ENCODE assay signal across 8 cellular contexts in genomic region chr2:30232801-30233130, GRCh38.
DNase-seq lines count a peak whose midpoint lies in the region; ATAC-seq lines count a peak whose summit lies in the region.

No MANE protein-coding gene starts in this region.

- no peak for ATAC-seq in GM21390 (IDR thresholded peaks at IDR 0.05; ENCODE audit: unreplicated experiment)

- peak; percentile 31 for DNase-seq in stimulated activated CD4-positive, alpha-beta T cell treated with anti-CD3 and anti-CD28 coated beads, Interleukin-1b, Interleukin-23, amount 100 ng/mL, for 48 hours
- DNase-seq in stimulated activated CD4-positive, alpha-beta T cell treated with anti-CD3 and anti-CD28 coated beads, Interleukin-2, amount 100 ng/mL, for 48 hours = no peak
- DNase-seq in activated effector memory CD4-positive, alpha-beta T cell treated with Interleukin-2 at 50 U/mL for 16 hours = peak; percentile 25
- DNase-seq in stimulated activated naive CD4-positive, alpha-beta T cell treated with Interleukin-2 at 50 U/mL for 16 hours (lab: John Stamatoyannopoulos, UW) = peak; percentile 24
- DNase-seq in ACHN (no peak), COLO829 (ENCODE audit: low spot score) (no peak)

- peak overlapping the region; percentile 70 for H3K9ac ChIP-seq in iPS-15b (ENCODE audit: low read depth, low read length)

- no peaks in the 10 kb centered on the region for H3K9me3 ChIP-seq in iPS-15b (ENCODE audit: control insufficient read depth, insufficient read depth, low read length)

- no peaks in the 10 kb centered on the region for H3K36me3 ChIP-seq in iPS-15b (ENCODE audit: control insufficient read depth, insufficient read depth, low read length)

- peaks cover 28% of the 10 kb centered on the region for H3K27me3 ChIP-seq in iPS-15b (ENCODE audit: control insufficient read depth, insufficient read depth, low read length)

- H3K4me3 ChIP-seq in iPS-15b (ENCODE audit: low read depth, low read length) = peak overlapping the region; percentile 53

- in situ Hi-C loops in ACHN (cut with HindIII; ENCODE audit: low pct_ligation_motif_present, low pct_unique_long_range_greater_than_20kb, low sequenced_read_pairs) = no loop called here

- H3K4me1 ChIP-seq in iPS-15b (ENCODE audit: control insufficient read depth, insufficient read depth, low read length) = peaks cover 3% of the 10 kb centered on the region

Comparison
In these comparisons a context has a peak if more than half of its experiments do, and no peak if none do; other contexts are left out.
1. DNase-seq: peak in stimulated activated CD4-positive, alpha-beta T cell treated with anti-CD3 and anti-CD28 coated beads, Interleukin-1b, Interleukin-23, amount 100 ng/mL, for 48 hours (single experiment), activated effector memory CD4-positive, alpha-beta T cell treated with Interleukin-2 at 50 U/mL for 16 hours (single experiment) and stimulated activated naive CD4-positive, alpha-beta T cell treated with Interleukin-2 at 50 U/mL for 16 hours (single experiment); none in stimulated activated CD4-positive, alpha-beta T cell treated with anti-CD3 and anti-CD28 coated beads, Interleukin-2, amount 100 ng/mL, for 48 hours (0 of 2), ACHN (single experiment) and COLO829 (single experiment).